In genomic region chr5:167653645-167654106, GRCh38 we compare ENCODE assay signal across 21 cellular contexts.
DNase-seq lines count a peak whose midpoint lies in the region; ATAC-seq, FAIRE-seq and TF ChIP-seq lines count a peak whose summit lies in the region.
"Had no signal": no experiment of that assay in that cellular context is flagged by ENCODE, and none has a peak within 500 bp of the region (broad histone marks: within the 10 kb centered on the region; RNA-seq: fewer than 3 reads in every experiment).

No MANE protein-coding gene starts in this region.

- TF ChIP-seq CTCF in MCF 10A (IDR thresholded peaks at IDR 0.05; ENCODE audit: unreplicated experiment) (no peak), breast epithelium (IDR thresholded peaks at IDR 0.05) (no peak)

- H3K9me3 Mint-ChIP-seq in MCF 10A (ENCODE audit: unreplicated experiment) = no peaks in the 10 kb centered on the region
- H3K9me3 Mint-ChIP-seq in naive thymus-derived CD4-positive, alpha-beta T cell = peaks cover 0 to 13% (median 0%) of the 10 kb centered on the region in 11 donors
- H3K9me3 Mint-ChIP-seq: nephron had no signal

- no peak for TF ChIP-seq POLR2A in breast epithelium (IDR thresholded peaks at IDR 0.05)
- TF ChIP-seq POLR2A in H54 (IDR thresholded peaks at IDR 0.05; ENCODE audit: low read depth, low read length) = no peak

- H3K27me3 Mint-ChIP-seq in MCF 10A (ENCODE audit: insufficient read depth, unreplicated experiment) = no peaks in the 10 kb centered on the region
- H3K27me3 Mint-ChIP-seq in naive thymus-derived CD4-positive, alpha-beta T cell = no peaks in the 10 kb centered on the region
- H3K27me3 Mint-ChIP-seq: activated CD8-positive, alpha-beta memory T cell treated with anti-CD3 and anti-CD28 coated beads, Interleukin-2, amount 10 ng/mL, durations not matched to agents 7 days and 5 days; stimulated activated memory B cell treated with anti-CD40 and anti-IgM and Interleukin-4, amounts not matched to agents 10 μg/mL and 1 μg/mL and 100 μg/mL, for 72 hours had no signal

- H3K36me3 ChIP-seq in breast epithelium = no peaks in the 10 kb centered on the region
- H3K36me3 ChIP-seq in naive thymus-derived CD4-positive, alpha-beta T cell (ENCODE audit: control insufficient read depth in 2 of 3, insufficient read depth in 3 of 3, low read length in 3 of 3) = no peaks in the 10 kb centered on the region
- H3K36me3 ChIP-seq: tibial artery had no signal

- peak overlapping the region; percentile 20 for H3K27ac Mint-ChIP-seq in MCF 10A (ENCODE audit: low read depth, unreplicated experiment)
- no peak overlapping the region for H3K27ac Mint-ChIP-seq in naive thymus-derived CD4-positive, alpha-beta T cell
- H3K27ac Mint-ChIP-seq: activated CD8-positive, alpha-beta memory T cell treated with anti-CD3 and anti-CD28 coated beads, Interleukin-2, amount 10 ng/mL, durations not matched to agents 7 days and 5 days; nephron; stimulated activated memory B cell treated with anti-CD40 and anti-IgM and Interleukin-4, amounts not matched to agents 10 μg/mL and 1 μg/mL and 100 μg/mL, for 72 hours had no signal

- DNase-seq in MCF 10A (ENCODE audit: unreplicated experiment) (peak; percentile 69), breast epithelium (ENCODE audit: low spot score in 2 of 2) (no peak), astrocyte of the hippocampus (ENCODE audit: low read depth, low spot score) (peak; percentile 17), iris pigment epithelial cell (ENCODE audit: low read depth) (peak; percentile 56), DMS 273 (lab: John Stamatoyannopoulos, UW; ENCODE audit: unreplicated experiment) (no peak), H54 (ENCODE audit: insufficient read length, low spot score) (no peak)
- no peak for DNase-seq in naive thymus-derived CD4-positive, alpha-beta T cell
- DNase-seq: 8988T; activated CD4-positive, CD25-positive, alpha-beta regulatory T cell treated with anti-CD3 and anti-CD28 coated beads, Interleukin-2, amount 50 U/mL, for 72 hours; activated CD8-positive, alpha-beta memory T cell treated with anti-CD3 and anti-CD28 coated beads, Interleukin-2, amount 10 ng/mL, durations not matched to agents 7 days and 5 days; amniotic stem cell; DMS79 treated with DMSO at 0.1 percent for 48 hours; MM.1S; NCI-H510A treated with DMSO at 0.1 percent for 48 hours; T-helper 9 cell; tibial artery had no signal

- H3K4me3 ChIP-seq in breast epithelium = no peak overlapping the region
- H3K4me3 ChIP-seq in naive thymus-derived CD4-positive, alpha-beta T cell (ENCODE audit: low read length) = no peak overlapping the region
- H3K4me3 ChIP-seq: tibial artery had no signal

- ATAC-seq in naive thymus-derived CD4-positive, alpha-beta T cell = no peak
- ATAC-seq in HG03025 (IDR thresholded peaks at IDR 0.05; ENCODE audit: low FRiP score, unreplicated experiment) = no peak
- ATAC-seq: activated CD8-positive, alpha-beta memory T cell treated with anti-CD3 and anti-CD28 coated beads, Interleukin-2, amount 10 ng/mL, durations not matched to agents 7 days and 5 days; stimulated activated memory B cell treated with anti-CD40 and anti-IgM and Interleukin-4, amounts not matched to agents 10 μg/mL and 1 μg/mL and 100 μg/mL, for 72 hours had no signal

- POLR2A ChIA-PET in MCF 10A (lab: Yijun Ruan, JAX) = interaction anchor here (0.6 to 2.3 kb wide), 11 partner anchors 10 to 151 kb away, joined by 3 to 27 read pairs (median 3); no protein-coding TSS in a partner anchor
- POLR2A ChIA-PET in naive thymus-derived CD4-positive, alpha-beta T cell (lab: Charles Lee) = no interaction called here

- H3K27ac ChIP-seq in breast epithelium = no peak overlapping the region
- H3K27ac ChIP-seq in naive thymus-derived CD4-positive, alpha-beta T cell (ENCODE audit: low read depth, low read length) = no peak overlapping the region
- H3K27ac ChIP-seq: tibial artery had no signal

- no peaks in the 10 kb centered on the region for H3K4me1 ChIP-seq in breast epithelium
- no peaks in the 10 kb centered on the region for H3K4me1 ChIP-seq in naive thymus-derived CD4-positive, alpha-beta T cell (ENCODE audit: control insufficient read depth in 2 of 2, insufficient read depth in 2 of 2, low read length in 2 of 2)

- no TSS peak for BruUV-seq in MCF 10A (replicated peaks; lab: Mats Ljungman, UMichigan)

- CTCF ChIA-PET in MCF 10A (lab: Yijun Ruan, JAX) = interaction anchor here (0.6 to 1.1 kb wide), 5 partner anchors 9 to 316 kb away, joined by 3 to 5 read pairs (median 3); no protein-coding TSS in a partner anchor
- CTCF ChIA-PET in naive thymus-derived CD4-positive, alpha-beta T cell (lab: Charles Lee) = no interaction called here

- H3K27me3 ChIP-seq in breast epithelium = no peaks in the 10 kb centered on the region
- H3K27me3 ChIP-seq in naive thymus-derived CD4-positive, alpha-beta T cell (ENCODE audit: control insufficient read depth in 2 of 2, insufficient read depth in 2 of 2, low read length in 2 of 2) = no peaks in the 10 kb centered on the region
- H3K27me3 ChIP-seq: tibial artery had no signal

- H3K9me3 ChIP-seq in breast epithelium = no peaks in the 10 kb centered on the region
- H3K9me3 ChIP-seq in naive thymus-derived CD4-positive, alpha-beta T cell (ENCODE audit: control insufficient read depth in 2 of 3, low read length in 3 of 3) = no peaks in the 10 kb centered on the region
- H3K9me3 ChIP-seq: tibial artery had no signal

- H3K36me3 Mint-ChIP-seq in MCF 10A (ENCODE audit: insufficient read depth, unreplicated experiment) = no peaks in the 10 kb centered on the region
- no peaks in the 10 kb centered on the region for H3K36me3 Mint-ChIP-seq in naive thymus-derived CD4-positive, alpha-beta T cell
- H3K36me3 Mint-ChIP-seq: activated CD8-positive, alpha-beta memory T cell treated with anti-CD3 and anti-CD28 coated beads, Interleukin-2, amount 10 ng/mL, durations not matched to agents 7 days and 5 days; stimulated activated memory B cell treated with anti-CD40 and anti-IgM and Interleukin-4, amounts not matched to agents 10 μg/mL and 1 μg/mL and 100 μg/mL, for 72 hours had no signal

- intact Hi-C loops in MCF 10A (cut with micrococcal nuclease) (no loop called here), breast epithelium (cut with DNase I; ENCODE audit: low total_unique reads) (no loop called here)
- intact Hi-C loops in naive thymus-derived CD4-positive, alpha-beta T cell (cut with micrococcal nuclease) = no loop called here

- peaks cover 27% of the 10 kb centered on the region for H3K4me1 Mint-ChIP-seq in MCF 10A (ENCODE audit: insufficient read depth, unreplicated experiment)
- H3K4me1 Mint-ChIP-seq in naive thymus-derived CD4-positive, alpha-beta T cell = no peaks in the 10 kb centered on the region
- H3K4me1 Mint-ChIP-seq: activated CD8-positive, alpha-beta memory T cell treated with anti-CD3 and anti-CD28 coated beads, Interleukin-2, amount 10 ng/mL, durations not matched to agents 7 days and 5 days; nephron; stimulated activated memory B cell treated with anti-CD40 and anti-IgM and Interleukin-4, amounts not matched to agents 10 μg/mL and 1 μg/mL and 100 μg/mL, for 72 hours had no signal

- no peak for FAIRE-seq in H54 (lab: Jason Lieb, UNC)
- FAIRE-seq: colon, HTR-8/SVneo had no signal

- H3K4me3 Mint-ChIP-seq in MCF 10A (ENCODE audit: unreplicated experiment) = no peak overlapping the region
- no peak overlapping the region for H3K4me3 Mint-ChIP-seq in naive thymus-derived CD4-positive, alpha-beta T cell
- H3K4me3 Mint-ChIP-seq: activated CD8-positive, alpha-beta memory T cell treated with anti-CD3 and anti-CD28 coated beads, Interleukin-2, amount 10 ng/mL, durations not matched to agents 7 days and 5 days; nephron; stimulated activated memory B cell treated with anti-CD40 and anti-IgM and Interleukin-4, amounts not matched to agents 10 μg/mL and 1 μg/mL and 100 μg/mL, for 72 hours had no signal

Comparison
In these comparisons a context has a peak if more than half of its experiments do, and no peak if none do; other contexts are left out.
1. DNase-seq: peak in MCF 10A (single experiment), astrocyte of the hippocampus (single experiment) and iris pigment epithelial cell (single experiment); none in breast epithelium (0 of 2), naive thymus-derived CD4-positive, alpha-beta T cell (0 of 9), DMS 273 (single experiment) and H54 (single experiment).